1 cellular context compared by ENCODE assay signal in genomic region chr17:57705921-57706695, GRCh38.
TF ChIP-seq lines count a peak whose summit lies in the region.

No MANE protein-coding gene starts in this region.

TF ChIP-seq in H1, 55 proteins besides CTCF, POLR2A, EP300 and RAD21:
- TF ChIP-seq CBX8 (IDR thresholded peaks at IDR 0.05; ENCODE audit: borderline replicate concordance, low read depth, low read length) (no peak), SP2 (IDR thresholded peaks at IDR 0.05; ENCODE audit: low read length) (no peak), POU5F1 (IDR thresholded peaks at IDR 0.05; ENCODE audit: low read depth, low read length) (no peak), USF2 (IDR thresholded peaks at IDR 0.05; ENCODE audit: low read length) (no peak), CHD1 (IDR thresholded peaks at IDR 0.05; ENCODE audit: low read depth, low read length) (no peak)
